In the genomic region with DNA sequence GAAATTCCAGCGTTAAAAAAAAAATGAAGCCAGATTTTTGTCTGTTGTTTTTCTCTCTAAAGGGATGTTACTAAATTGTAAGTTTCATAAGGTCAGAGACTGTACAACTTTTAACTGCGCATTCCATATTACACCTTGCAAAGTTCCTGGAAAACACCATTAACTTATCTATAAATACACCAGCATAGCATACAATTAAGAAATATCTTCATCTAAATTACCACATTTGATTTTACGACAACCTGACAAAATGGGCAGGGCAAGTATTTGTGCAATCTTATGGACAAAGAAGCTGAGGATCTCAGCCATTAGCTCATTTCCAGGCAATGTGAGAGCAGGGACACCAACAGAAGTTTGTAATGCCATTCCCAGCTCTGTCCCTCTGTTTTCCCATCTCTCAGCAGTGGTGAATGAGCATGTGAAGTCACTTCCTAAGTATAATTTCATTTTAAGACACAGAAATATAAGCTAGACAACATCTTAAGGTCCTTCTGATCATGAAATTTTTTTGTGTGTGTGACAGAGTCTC, we compare ENCODE assay signal across 18 cellular contexts. TPM values are rescaled to one million over a fixed set of nuclear protein-coding genes. Genes with fewer than 3 reads are reported as not detected.
DNase-seq lines count a peak whose midpoint lies in the region; ATAC-seq and TF ChIP-seq lines count a peak whose summit lies in the region.
"Had no signal": no experiment of that assay in that cellular context is flagged by ENCODE, and none has a peak within 500 bp of the region (broad histone marks: within the 10 kb centered on the region; RNA-seq: fewer than 3 reads in every experiment).

No MANE protein-coding gene starts in this region.

- no peaks in the 10 kb centered on the region for H3K27me3 Mint-ChIP-seq in mesothelial cell of epicardium (ENCODE audit: low read depth)

- H3K9me3 Mint-ChIP-seq in mesothelial cell of epicardium: peaks cover 7% of the 10 kb centered on the region

- no peak overlapping the region for H3K4me3 Mint-ChIP-seq in mesothelial cell of epicardium
- H3K4me3 Mint-ChIP-seq: H9 had no signal

- H4K20me1 ChIP-seq in Loucy (ENCODE audit: insufficient read depth, low read length, poor library complexity, severe bottlenecking): no peaks in the 10 kb centered on the region

- TF ChIP-seq CTCF in Loucy (conservative IDR thresholded peaks at IDR 0.05; ENCODE audit: low read length): no peak
- TF ChIP-seq CTCF in mesothelial cell of epicardium (IDR thresholded peaks at IDR 0.05; ENCODE audit: unreplicated experiment): no peak

- no peak for ATAC-seq in HG03457 (IDR thresholded peaks at IDR 0.05; ENCODE audit: unreplicated experiment)
- ATAC-seq: K562 had no signal

- H3K79me2 ChIP-seq in Loucy (ENCODE audit: insufficient read depth, low read length): no peaks in the 10 kb centered on the region

- H3K27me3 ChIP-seq in Loucy (ENCODE audit: insufficient read depth, low read length, poor library complexity, severe bottlenecking): no peaks in the 10 kb centered on the region
- H3K27me3 ChIP-seq: SJSA1 had no signal

- no peaks in the 10 kb centered on the region for H3K9me2 ChIP-seq in Loucy (replicated peaks; ENCODE audit: low read depth, low read length)

- peak overlapping the region; percentile 52 for H3K27ac Mint-ChIP-seq in mesothelial cell of epicardium
- H3K27ac Mint-ChIP-seq: H9 had no signal

- H3F3A ChIP-seq in Loucy (ENCODE audit: low read depth): no peaks in the 10 kb centered on the region; the same call in 1 of the 2 replicates

- DNase-seq in AG20443 (ENCODE audit: low spot score) (peak; percentile 29), dermis blood vessel endothelial cell (peak; percentile 20), mesothelial cell of epicardium (ENCODE audit: low spot score in 2 of 2, unreplicated experiment in 2 of 2) (no peak), D341Med (ENCODE audit: low spot score) (no peak), epidermal melanocyte (ENCODE audit: insufficient read length, low spot score) (no peak), caudate nucleus (lab: John Stamatoyannopoulos, UW) (no peak)
- DNase-seq: COR-L47, DMS153, H9, NCI-H1436, NCI-H2029, NCI-H510A treated with DMSO at 0.1 percent for 48 hours, NCI-H82 had no signal

- no peak overlapping the region for H3K4me3 ChIP-seq in Loucy (ENCODE audit: low read length, poor library complexity, severe bottlenecking)
- H3K4me3 ChIP-seq: K562, SJSA1 had no signal

- H2AFZ ChIP-seq in Loucy (ENCODE audit: low read length): peak overlapping the region; percentile 37

- no peak overlapping the region for H3K9ac ChIP-seq in Loucy (ENCODE audit: low read depth, low read length, poor library complexity, severe bottlenecking)

- no peak overlapping the region for H3K27ac ChIP-seq in caudate nucleus (ENCODE audit: low read depth, low read length)
- H3K27ac ChIP-seq: C4-2B, SJSA1 had no signal

- H3K4me2 ChIP-seq in Loucy (ENCODE audit: low read depth, low read length, poor library complexity, severe bottlenecking): no peak overlapping the region

- no peaks in the 10 kb centered on the region for H3K36me3 Mint-ChIP-seq in mesothelial cell of epicardium

- H3K36me3 ChIP-seq in Loucy (ENCODE audit: insufficient read depth, low read length): no peaks in the 10 kb centered on the region
- H3K36me3 ChIP-seq: SJSA1 had no signal

- H3K9me3 ChIP-seq in Loucy (ENCODE audit: insufficient read depth, low read depth, low read length): no peaks in the 10 kb centered on the region

- H3K4me1 ChIP-seq in Loucy (ENCODE audit: insufficient read depth, low read length, poor library complexity, severe bottlenecking): peaks cover 8% of the 10 kb centered on the region

- peaks cover 12% of the 10 kb centered on the region for H3K4me1 Mint-ChIP-seq in mesothelial cell of epicardium
- H3K4me1 Mint-ChIP-seq: H9 had no signal

RNA-seq across cellular contexts. Expression of gene GCM1, which starts 12.9 kb away (rescaled TPM):
- not detected in 2 replicates for total RNA-seq in dermis blood vessel endothelial cell
- not detected in 3 replicates for total RNA-seq in mesothelial cell of epicardium
- total RNA-seq: H9, K562, SJSA1 had no signal

Comparison
In these comparisons a context has a peak if more than half of its experiments do, and no peak if none do; other contexts are left out.
1. DNase-seq: peak in AG20443 (single experiment) and dermis blood vessel endothelial cell (single experiment); none in mesothelial cell of epicardium (0 of 2), D341Med (single experiment), epidermal melanocyte (single experiment) and caudate nucleus (0 of 61).